Comparison of ENCODE assay signal across 1 cellular context in the genomic region with DNA sequence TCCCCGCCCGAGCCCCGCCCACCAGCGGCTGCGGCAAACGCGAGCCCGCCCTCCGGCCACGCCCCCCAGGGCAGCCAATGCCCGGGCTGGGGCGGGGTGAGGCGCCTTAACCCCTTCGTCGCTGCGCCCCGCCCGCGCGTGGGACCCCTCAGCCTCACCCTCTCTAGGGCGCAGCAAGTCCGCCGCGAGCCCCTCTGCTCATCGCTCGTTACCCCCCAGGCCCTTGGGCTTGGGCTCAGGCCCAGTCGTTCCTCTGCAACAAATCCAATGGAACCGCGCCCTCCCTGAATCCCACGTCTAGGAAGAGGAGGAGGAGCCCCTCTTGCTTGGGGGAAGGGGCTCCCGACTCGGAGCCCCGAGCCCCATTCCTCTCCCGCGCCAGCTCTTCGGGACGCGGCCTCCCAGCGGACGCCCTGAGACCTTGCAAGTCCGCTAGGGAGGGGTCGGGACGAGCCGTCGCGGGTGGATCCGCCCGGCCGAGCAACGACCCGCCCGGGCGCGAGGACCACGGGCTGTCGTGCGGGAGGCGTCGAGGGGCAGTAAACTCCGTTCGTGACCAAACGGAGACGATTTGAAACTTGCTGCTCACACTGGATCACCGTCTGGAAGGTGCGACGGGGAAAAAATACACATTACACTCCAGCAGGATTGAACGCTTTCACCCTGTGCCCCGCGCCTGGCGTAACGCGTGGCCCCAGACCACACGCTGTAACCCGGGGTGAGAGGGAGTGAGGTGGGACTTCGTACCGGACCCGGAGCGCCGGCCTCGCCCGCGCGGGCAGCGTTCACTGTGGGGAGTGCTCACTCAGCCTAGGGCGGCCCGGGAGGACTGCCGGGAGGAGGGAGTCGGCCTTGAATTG.
TF ChIP-seq lines count a peak whose summit lies in the region.

No MANE protein-coding gene starts in this region.

TF ChIP-seq in A549, 52 proteins besides CTCF, POLR2A, EP300 and RAD21 (continued from another document):
- no peak for TF ChIP-seq SREBF2 (IDR thresholded peaks at IDR 0.05)
- TF ChIP-seq RCOR1 (IDR thresholded peaks at IDR 0.05; ENCODE audit: low read depth, low read length) = no peak
- peak; percentile 86 for TF ChIP-seq ZFP36 (IDR thresholded peaks at IDR 0.05; ENCODE audit: borderline replicate concordance, partially characterized antibody)
- no peak for TF ChIP-seq NFE2L2 (conservative IDR thresholded peaks at IDR 0.05; ENCODE audit: low read length)
- no peak for TF ChIP-seq BHLHE40 (IDR thresholded peaks at IDR 0.05; ENCODE audit: low read depth, low read length)
- peak; percentile 66; the same call in 1 of the 2 replicates for TF ChIP-seq E2F6 (IDR thresholded peaks at IDR 0.05; ENCODE audit: borderline replicate concordance, low read depth)
- TF ChIP-seq, protein P1, sequence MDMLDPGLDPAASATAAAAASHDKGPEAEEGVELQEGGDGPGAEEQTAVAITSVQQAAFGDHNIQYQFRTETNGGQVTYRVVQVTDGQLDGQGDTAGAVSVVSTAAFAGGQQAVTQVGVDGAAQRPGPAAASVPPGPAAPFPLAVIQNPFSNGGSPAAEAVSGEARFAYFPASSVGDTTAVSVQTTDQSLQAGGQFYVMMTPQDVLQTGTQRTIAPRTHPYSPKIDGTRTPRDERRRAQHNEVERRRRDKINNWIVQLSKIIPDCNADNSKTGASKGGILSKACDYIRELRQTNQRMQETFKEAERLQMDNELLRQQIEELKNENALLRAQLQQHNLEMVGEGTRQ (IDR thresholded peaks at IDR 0.05) = no peak
- TF ChIP-seq, protein P2, sequence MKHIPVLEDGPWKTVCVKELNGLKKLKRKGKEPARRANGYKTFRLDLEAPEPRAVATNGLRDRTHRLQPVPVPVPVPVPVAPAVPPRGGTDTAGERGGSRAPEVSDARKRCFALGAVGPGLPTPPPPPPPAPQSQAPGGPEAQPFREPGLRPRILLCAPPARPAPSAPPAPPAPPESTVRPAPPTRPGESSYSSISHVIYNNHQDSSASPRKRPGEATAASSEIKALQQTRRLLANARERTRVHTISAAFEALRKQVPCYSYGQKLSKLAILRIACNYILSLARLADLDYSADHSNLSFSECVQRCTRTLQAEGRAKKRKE (CRISPR knock-in tag; IDR thresholded peaks at IDR 0.05; ENCODE audit: low read depth) = no peak
- no peak; the same call in 1 of the 2 replicates for TF ChIP-seq TFCP2L1 (CRISPR knock-in tag; IDR thresholded peaks at IDR 0.05)
- 0 out of 2 replicates have a peak, but pooled peaks have one; percentile 60 for TF ChIP-seq TP53 (CRISPR knock-in tag; IDR thresholded peaks at IDR 0.05)
- peak; percentile 51; the same call in 1 of the 2 replicates for TF ChIP-seq PHF8 (IDR thresholded peaks at IDR 0.05; ENCODE audit: borderline replicate concordance, low read depth)
- TF ChIP-seq POLR2AphosphoS2 (conservative IDR thresholded peaks at IDR 0.05; ENCODE audit: low read length) = no peak
- peak; percentile 18; the same call in 1 of the 2 replicates for TF ChIP-seq PBX3 (IDR thresholded peaks at IDR 0.05)
